ENCODE assay signal across 9 cellular contexts in genomic region chr14:90454041-90455000, GRCh38. TPM values are rescaled to one million over a fixed set of nuclear protein-coding genes. Genes with fewer than 3 reads are reported as not detected.
DNase-seq lines count a peak whose midpoint lies in the region; ATAC-seq and TF ChIP-seq lines count a peak whose summit lies in the region.
"Had no signal": no experiment of that assay in that cellular context is flagged by ENCODE, and none has a peak within 500 bp of the region (broad histone marks: within the 10 kb centered on the region; RNA-seq: fewer than 3 reads in every experiment).

No MANE protein-coding gene starts in this region.

- H3K4me3 Mint-ChIP-seq in natural killer cell treated with Interleukin-12 subunit alpha and Interleukin-12 subunit beta and Interleukin-15 and Interleukin-18, amount 100 ng/mL, for 72 hours = no peak overlapping the region
- H3K4me3 Mint-ChIP-seq in natural killer cell = no peak overlapping the region
- H3K4me3 Mint-ChIP-seq in activated CD8-positive, alpha-beta memory T cell treated with anti-CD3 and anti-CD28 coated beads, Interleukin-2, amount 10 ng/mL, durations not matched to agents 7 days and 5 days = no peak overlapping the region
- H3K4me3 Mint-ChIP-seq: activated T-cell treated with anti-CD3 and anti-CD28 coated beads, Interleukin-2, amount 50 U/mL, for 4 hours had no signal

- ATAC-seq in natural killer cell treated with Interleukin-12 subunit alpha and Interleukin-12 subunit beta and Interleukin-15 and Interleukin-18, amount 100 ng/mL, for 72 hours = peak in 1 of 2 donors; percentile 20
- ATAC-seq in natural killer cell = no peak
- ATAC-seq in heart left ventricle = peak; percentile 86 to 95 (median 92)
- ATAC-seq in GM18867 (IDR thresholded peaks at IDR 0.05; ENCODE audit: unreplicated experiment) = no peak
- ATAC-seq in GM19397 (IDR thresholded peaks at IDR 0.05; ENCODE audit: unreplicated experiment) = no peak
- no peak for ATAC-seq in activated CD8-positive, alpha-beta memory T cell treated with anti-CD3 and anti-CD28 coated beads, Interleukin-2, amount 10 ng/mL, durations not matched to agents 7 days and 5 days

- WGBS in heart left ventricle, 4 donors = 41 to 54% (median 44%) methylated on average over 25 to 30 of the region's 30 CpGs
- WGBS in ovary, 3 donors = 41 to 58% (median 47%) methylated on average over 29 to 30 of the region's 30 CpGs

- no peak for TF ChIP-seq EP300 in ovary (IDR thresholded peaks at IDR 0.05)

- H3K9me3 Mint-ChIP-seq in natural killer cell treated with Interleukin-12 subunit alpha and Interleukin-12 subunit beta and Interleukin-15 and Interleukin-18, amount 100 ng/mL, for 72 hours = no peaks in the 10 kb centered on the region
- H3K9me3 Mint-ChIP-seq in natural killer cell = no peaks in the 10 kb centered on the region
- no peaks in the 10 kb centered on the region for H3K9me3 Mint-ChIP-seq in activated CD8-positive, alpha-beta memory T cell treated with anti-CD3 and anti-CD28 coated beads, Interleukin-2, amount 10 ng/mL, durations not matched to agents 7 days and 5 days (ENCODE audit: low read depth)
- H3K9me3 Mint-ChIP-seq: activated T-cell treated with anti-CD3 and anti-CD28 coated beads, Interleukin-2, amount 50 U/mL, for 4 hours had no signal

- H3K4me1 Mint-ChIP-seq in natural killer cell treated with Interleukin-12 subunit alpha and Interleukin-12 subunit beta and Interleukin-15 and Interleukin-18, amount 100 ng/mL, for 72 hours (ENCODE audit: low read depth in 2 of 2) = peaks cover 0 to 10% of the 10 kb centered on the region in 2 donors
- H3K4me1 Mint-ChIP-seq in natural killer cell = no peaks in the 10 kb centered on the region
- peaks cover 11% of the 10 kb centered on the region for H3K4me1 Mint-ChIP-seq in activated CD8-positive, alpha-beta memory T cell treated with anti-CD3 and anti-CD28 coated beads, Interleukin-2, amount 10 ng/mL, durations not matched to agents 7 days and 5 days

- H3K27me3 Mint-ChIP-seq in natural killer cell treated with Interleukin-12 subunit alpha and Interleukin-12 subunit beta and Interleukin-15 and Interleukin-18, amount 100 ng/mL, for 72 hours = peaks cover 0 to 2% of the 10 kb centered on the region in 2 donors
- peaks cover 0 to 4% of the 10 kb centered on the region in 2 donors for H3K27me3 Mint-ChIP-seq in natural killer cell (ENCODE audit: low read depth in 2 of 2)
- no peaks in the 10 kb centered on the region for H3K27me3 Mint-ChIP-seq in activated CD8-positive, alpha-beta memory T cell treated with anti-CD3 and anti-CD28 coated beads, Interleukin-2, amount 10 ng/mL, durations not matched to agents 7 days and 5 days

- H3K36me3 ChIP-seq in heart left ventricle = no peaks in the 10 kb centered on the region
- no peaks in the 10 kb centered on the region for H3K36me3 ChIP-seq in ovary

- no peaks in the 10 kb centered on the region for H3K9me3 ChIP-seq in heart left ventricle
- H3K9me3 ChIP-seq in ovary = no peaks in the 10 kb centered on the region

- H3K27ac Mint-ChIP-seq in natural killer cell treated with Interleukin-12 subunit alpha and Interleukin-12 subunit beta and Interleukin-15 and Interleukin-18, amount 100 ng/mL, for 72 hours = no peak overlapping the region
- H3K27ac Mint-ChIP-seq in natural killer cell = no peak overlapping the region
- no peak overlapping the region for H3K27ac Mint-ChIP-seq in activated CD8-positive, alpha-beta memory T cell treated with anti-CD3 and anti-CD28 coated beads, Interleukin-2, amount 10 ng/mL, durations not matched to agents 7 days and 5 days

- no peaks in the 10 kb centered on the region for H3K36me3 Mint-ChIP-seq in natural killer cell treated with Interleukin-12 subunit alpha and Interleukin-12 subunit beta and Interleukin-15 and Interleukin-18, amount 100 ng/mL, for 72 hours
- H3K36me3 Mint-ChIP-seq in natural killer cell = no peaks in the 10 kb centered on the region
- H3K36me3 Mint-ChIP-seq in activated CD8-positive, alpha-beta memory T cell treated with anti-CD3 and anti-CD28 coated beads, Interleukin-2, amount 10 ng/mL, durations not matched to agents 7 days and 5 days = no peaks in the 10 kb centered on the region

- H3K4me1 ChIP-seq in heart left ventricle (peaks cover 0 to 38% (median 14%) of the 10 kb centered on the region in 12 donors), ovary (ENCODE audit: insufficient read depth) (no peaks in the 10 kb centered on the region)

- TF ChIP-seq CTCF in natural killer cell (IDR thresholded peaks at IDR 0.05) (no peak), heart left ventricle (IDR thresholded peaks at IDR 0.05) (peak in 2 of 12 donors; percentile 17 to 27), ovary (IDR thresholded peaks at IDR 0.05) (no peak)

- intact Hi-C loops in natural killer cell (cut with micrococcal nuclease) (no loop called here), heart left ventricle (cut with DNase I) (no loop called here), ovary (cut with DNase I) (no loop called here)

- peak in 1 of 2 donors; percentile 20 for TF ChIP-seq POLR2A in heart left ventricle (IDR thresholded peaks at IDR 0.05)
- TF ChIP-seq POLR2A in ovary (IDR thresholded peaks at IDR 0.05) = no peak

- peak; percentile 37 for DNase-seq in natural killer cell treated with Interleukin-12 subunit alpha and Interleukin-12 subunit beta and Interleukin-15 and Interleukin-18, amount 100 ng/mL, for 72 hours (ENCODE audit: low spot score)
- no peak for DNase-seq in natural killer cell
- DNase-seq in UCSD-AML1 (lab: John Stamatoyannopoulos, UW; ENCODE audit: unreplicated experiment) = peak; percentile 21
- peak; percentile 80 to 88 (median 82) for DNase-seq in heart left ventricle
- peak in 4 of 5 donors; percentile 32 to 57 (median 41) for DNase-seq in ovary
- no peak for DNase-seq in activated CD8-positive, alpha-beta memory T cell treated with anti-CD3 and anti-CD28 coated beads, Interleukin-2, amount 10 ng/mL, durations not matched to agents 7 days and 5 days
- DNase-seq: activated T-cell treated with anti-CD3 and anti-CD28 coated beads, Interleukin-2, amount 50 U/mL, for 4 hours had no signal

- no peaks in the 10 kb centered on the region for H3K27me3 ChIP-seq in heart left ventricle
- H3K27me3 ChIP-seq in ovary = no peaks in the 10 kb centered on the region

- H3K27ac ChIP-seq in heart left ventricle = peak overlapping the region in 8 of 12 donors; percentile 28 to 83 (median 57)
- H3K27ac ChIP-seq in ovary = no peak overlapping the region

- CTCF ChIA-PET in activated CD8-positive, alpha-beta memory T cell treated with anti-CD3 and anti-CD28 coated beads, Interleukin-2, amount 10 ng/mL, durations not matched to agents 7 days and 5 days (lab: Charles Lee) = no interaction called here

- H3K4me3 ChIP-seq in heart left ventricle (peak overlapping the region in 10 of 12 donors; percentile 30 to 60 (median 38)), ovary (no peak overlapping the region)

RNA-seq across cellular contexts. Expression of gene CALM1, which starts 57.5 kb away (rescaled TPM):
- 100 to 1,000 TPM; 521 to 669 TPM for total RNA-seq in natural killer cell treated with Interleukin-12 subunit alpha and Interleukin-12 subunit beta and Interleukin-15 and Interleukin-18, amount 100 ng/mL, for 72 hours
- total RNA-seq in natural killer cell (1,000 to 10,000 TPM in 1 of 3 donors, 100 to 1,000 TPM in 2; 868 to 1,074 (median 907) TPM), heart left ventricle (100 to 1,000 TPM; 397 to 784 (median 503) TPM), ovary (100 to 1,000 TPM; 122 to 312 (median 225) TPM)
- polyA plus RNA-seq in heart left ventricle (100 to 1,000 TPM; 307 to 388 TPM), ovary (100 to 1,000 TPM; 143 to 514 TPM)
- total RNA-seq in activated CD8-positive, alpha-beta memory T cell treated with anti-CD3 and anti-CD28 coated beads, Interleukin-2, amount 10 ng/mL, durations not matched to agents 7 days and 5 days = 100 to 1,000 TPM; 634 to 673 TPM

Comparison
In these comparisons a context has a peak if more than half of its experiments do, and no peak if none do; other contexts are left out.
1. DNase-seq: peak in natural killer cell treated with Interleukin-12 subunit alpha and Interleukin-12 subunit beta and Interleukin-15 and Interleukin-18, amount 100 ng/mL, for 72 hours (single experiment), UCSD-AML1 (single experiment), heart left ventricle (5 of 5) and ovary (4 of 5); none in natural killer cell (single experiment) and activated CD8-positive, alpha-beta memory T cell treated with anti-CD3 and anti-CD28 coated beads, Interleukin-2, amount 10 ng/mL, durations not matched to agents 7 days and 5 days (single experiment).
2. ATAC-seq: peak in heart left ventricle (4 of 4); none in natural killer cell (0 of 3), GM18867 (single experiment), GM19397 (single experiment) and activated CD8-positive, alpha-beta memory T cell treated with anti-CD3 and anti-CD28 coated beads, Interleukin-2, amount 10 ng/mL, durations not matched to agents 7 days and 5 days (single experiment).
3. H3K27ac ChIP-seq: peak in heart left ventricle (8 of 12); none in ovary (0 of 2).